In the genomic region with DNA sequence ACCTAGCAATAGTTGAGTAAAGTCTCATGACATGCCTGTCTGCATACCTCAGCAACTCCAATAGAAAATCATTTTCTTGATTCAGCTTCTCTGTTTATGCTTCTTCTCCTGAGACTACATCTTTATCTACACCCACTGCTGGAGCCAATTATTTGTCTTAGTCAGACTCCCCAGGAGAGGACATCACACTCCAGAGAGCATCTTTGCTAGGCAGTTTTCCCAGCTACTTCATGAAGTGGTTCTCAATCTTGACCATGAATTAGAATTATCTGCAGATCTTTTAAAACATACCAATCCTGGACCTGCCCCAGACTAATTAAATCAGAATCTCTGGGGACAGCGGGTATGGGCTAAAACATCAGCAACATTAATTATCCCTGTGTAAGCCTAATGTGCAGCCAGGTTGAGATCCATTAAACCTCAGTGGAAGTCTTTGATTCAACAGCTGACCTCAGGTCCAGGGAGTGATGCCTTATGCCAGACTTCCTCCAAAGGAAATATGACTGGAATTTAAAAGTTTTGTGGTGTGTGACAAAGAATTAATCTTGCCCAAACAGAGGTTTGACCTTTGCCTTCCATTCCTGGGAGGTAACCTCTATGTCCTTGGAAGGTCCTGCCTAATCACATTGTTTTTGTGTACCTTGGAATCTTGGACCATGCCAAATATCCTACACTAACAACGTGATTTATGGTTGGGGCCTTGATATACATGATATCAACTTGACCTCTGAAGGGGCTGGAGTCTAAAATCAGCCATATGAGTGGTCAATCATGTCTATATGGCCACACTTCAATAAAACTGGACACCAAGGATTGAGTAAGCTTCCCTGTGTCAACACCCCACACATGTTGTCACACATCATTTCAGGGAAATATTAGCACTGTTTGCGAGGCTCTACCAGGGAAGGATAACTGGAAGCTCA, we compare ENCODE assay signal across 19 cellular contexts.
DNase-seq lines count a peak whose midpoint lies in the region; ATAC-seq, FAIRE-seq and TF ChIP-seq lines count a peak whose summit lies in the region.
"Had no signal": no experiment of that assay in that cellular context is flagged by ENCODE, and none has a peak within 500 bp of the region (broad histone marks: within the 10 kb centered on the region; RNA-seq: fewer than 3 reads in every experiment).

No MANE protein-coding gene starts in this region.

- H3K27me3 Mint-ChIP-seq in CD4-positive, alpha-beta T cell = no peaks in the 10 kb centered on the region
- H3K27me3 Mint-ChIP-seq: IgD-negative memory B cell; naive B cell; stimulated activated naive CD8-positive, alpha-beta T cell treated with anti-CD3 and anti-CD28 coated beads, Interleukin-15, Interleukin-2, amounts not matched to agents 100 ng/mL and 50 ng/mL, for 24 hours had no signal

- no peak overlapping the region for H3K4me3 Mint-ChIP-seq in CD4-positive, alpha-beta T cell
- H3K4me3 Mint-ChIP-seq: activated CD8-positive, alpha-beta T cell treated with anti-CD3 and anti-CD28 coated beads, Interleukin-2, amount 10 ng/mL, durations not matched to agents 7 days and 5 days; IgD-negative memory B cell; naive B cell; stimulated activated naive CD8-positive, alpha-beta T cell treated with anti-CD3 and anti-CD28 coated beads, Interleukin-15, Interleukin-2, amounts not matched to agents 100 ng/mL and 50 ng/mL, for 24 hours had no signal

- H3K9me3 ChIP-seq in body of pancreas (no peaks in the 10 kb centered on the region), upper lobe of right lung (no peaks in the 10 kb centered on the region), prostate gland (no peaks in the 10 kb centered on the region)
- H3K9me3 ChIP-seq in CD4-positive, alpha-beta T cell (ENCODE audit: control insufficient read depth, low read length) = no peaks in the 10 kb centered on the region
- H3K9me3 ChIP-seq: esophagus muscularis mucosa had no signal

- H3K9me3 Mint-ChIP-seq in CD4-positive, alpha-beta T cell = no peaks in the 10 kb centered on the region
- H3K9me3 Mint-ChIP-seq: IgD-negative memory B cell; naive B cell; stimulated activated naive CD8-positive, alpha-beta T cell treated with anti-CD3 and anti-CD28 coated beads, Interleukin-15, Interleukin-2, amounts not matched to agents 100 ng/mL and 50 ng/mL, for 24 hours had no signal

- H3K27ac ChIP-seq in body of pancreas (peak overlapping the region in 1 of 4 donors; percentile 31), upper lobe of right lung (no peak overlapping the region), prostate gland (no peak overlapping the region)
- no peak overlapping the region for H3K27ac ChIP-seq in CD4-positive, alpha-beta T cell (ENCODE audit: low read depth, low read length)
- H3K27ac ChIP-seq: esophagus muscularis mucosa had no signal

- CTCF ChIA-PET in CD4-positive, alpha-beta T cell (lab: Charles Lee) = no interaction called here

- DNase-seq in AG09319 (ENCODE audit: extremely low read depth, low read depth) = peak; percentile 49
- peak; percentile 32 for DNase-seq in HTR-8/SVneo (ENCODE audit: insufficient read length, low spot score)
- DNase-seq in body of pancreas = no peak
- peak; percentile 86 for DNase-seq in kidney tubule cell (ENCODE audit: low spot score)
- no peak for DNase-seq in CD4-positive, alpha-beta T cell
- DNase-seq in dedifferentiated amniotic fluid mesenchymal stem cell (ENCODE audit: extremely low spot score) = no peak
- no peak for DNase-seq in upper lobe of right lung
- no peak for DNase-seq in prostate gland (ENCODE audit: low spot score)
- DNase-seq: activated CD8-positive, alpha-beta T cell treated with anti-CD3 and anti-CD28 coated beads, Interleukin-2, amount 10 ng/mL, durations not matched to agents 7 days and 5 days; activated effector memory CD4-positive, alpha-beta T cell treated with anti-CD3 and anti-CD28 coated beads, Interleukin-2, amount 50 U/mL, for 16 hours; naive B cell; NCI-H1417 treated with DMSO at 0.1 percent for 48 hours; NCI-H510A treated with DMSO at 0.1 percent for 48 hours; retina had no signal

- peaks cover 15% of the 10 kb centered on the region for H3K4me1 ChIP-seq in body of pancreas
- H3K4me1 ChIP-seq in upper lobe of right lung = no peaks in the 10 kb centered on the region
- H3K4me1 ChIP-seq in prostate gland (replicated peaks) = no peaks in the 10 kb centered on the region

- H3K36me3 ChIP-seq in body of pancreas (replicated peaks in 1 of 2; ENCODE audit: insufficient read depth in 1 of 2, low read depth in 2 of 2) = no peaks in the 10 kb centered on the region
- no peaks in the 10 kb centered on the region for H3K36me3 ChIP-seq in upper lobe of right lung
- no peaks in the 10 kb centered on the region for H3K36me3 ChIP-seq in prostate gland
- H3K36me3 ChIP-seq: esophagus muscularis mucosa had no signal

- H3K4me1 Mint-ChIP-seq in CD4-positive, alpha-beta T cell (ENCODE audit: low read depth) = no peaks in the 10 kb centered on the region
- H3K4me1 Mint-ChIP-seq: IgD-negative memory B cell, naive B cell had no signal

- H3K4me3 ChIP-seq in body of pancreas (no peak overlapping the region), upper lobe of right lung (no peak overlapping the region), prostate gland (no peak overlapping the region)
- H3K4me3 ChIP-seq: esophagus muscularis mucosa had no signal

- 22 to 33% methylated on average over 3 of the region's 3 CpGs for WGBS in body of pancreas, 2 donors
- WGBS in prostate gland = 90% methylated on average over 3 of the region's 3 CpGs

- intact Hi-C loops in body of pancreas (cut with DNase I) (no loop called here), upper lobe of right lung (cut with DNase I) (no loop called here), prostate gland (cut with DNase I) (no loop called here)
- intact Hi-C loops in CD4-positive, alpha-beta T cell (cut with DNase I, micrococcal nuclease) = no loop called here

- no peaks in the 10 kb centered on the region for H3K27me3 ChIP-seq in body of pancreas
- H3K27me3 ChIP-seq in CD4-positive, alpha-beta T cell (ENCODE audit: control insufficient read depth, insufficient read depth, low read length) = no peaks in the 10 kb centered on the region
- H3K27me3 ChIP-seq in upper lobe of right lung = no peaks in the 10 kb centered on the region
- no peaks in the 10 kb centered on the region for H3K27me3 ChIP-seq in prostate gland (replicated peaks; ENCODE audit: insufficient read depth)
- H3K27me3 ChIP-seq: esophagus muscularis mucosa had no signal

- POLR2A ChIA-PET in CD4-positive, alpha-beta T cell (lab: Charles Lee) = no interaction called here

- peak; percentile 67 for ATAC-seq in body of pancreas
- no peak for ATAC-seq in CD4-positive, alpha-beta T cell (ENCODE audit: poor library complexity)
- ATAC-seq in upper lobe of right lung = no peak
- ATAC-seq: activated CD8-positive, alpha-beta T cell treated with anti-CD3 and anti-CD28 coated beads, Interleukin-2, amount 10 ng/mL, durations not matched to agents 7 days and 5 days had no signal

- peak; percentile 64 for FAIRE-seq in HTR-8/SVneo (lab: Jason Lieb, UNC)
- FAIRE-seq: islet of Langerhans, TTC549 had no signal

- no peak for TF ChIP-seq CTCF in AG09319 (IDR thresholded peaks at IDR 0.05; ENCODE audit: low read depth, low read length)
- TF ChIP-seq CTCF in body of pancreas (IDR thresholded peaks at IDR 0.05) = no peak
- no peak for TF ChIP-seq CTCF in CD4-positive, alpha-beta T cell (IDR thresholded peaks at IDR 0.05)
- no peak for TF ChIP-seq CTCF in upper lobe of right lung (IDR thresholded peaks at IDR 0.05)
- no peak for TF ChIP-seq CTCF in prostate gland (IDR thresholded peaks at IDR 0.05)

- H3K36me3 Mint-ChIP-seq in CD4-positive, alpha-beta T cell (ENCODE audit: low read depth) = no peaks in the 10 kb centered on the region
- H3K36me3 Mint-ChIP-seq: IgD-negative memory B cell, naive B cell had no signal

- TF ChIP-seq POLR2A in body of pancreas (IDR thresholded peaks at IDR 0.05) = no peak
- no peak for TF ChIP-seq POLR2A in prostate gland (IDR thresholded peaks at IDR 0.05)

- H3K27ac Mint-ChIP-seq in CD4-positive, alpha-beta T cell = no peak overlapping the region
- H3K27ac Mint-ChIP-seq: activated CD8-positive, alpha-beta T cell treated with anti-CD3 and anti-CD28 coated beads, Interleukin-2, amount 10 ng/mL, durations not matched to agents 7 days and 5 days; IgD-negative memory B cell; naive B cell; stimulated activated naive CD8-positive, alpha-beta T cell treated with anti-CD3 and anti-CD28 coated beads, Interleukin-15, Interleukin-2, amounts not matched to agents 100 ng/mL and 50 ng/mL, for 24 hours had no signal

Comparison
In these comparisons a context has a peak if more than half of its experiments do, and no peak if none do; other contexts are left out.
1. DNase-seq: peak in AG09319 (single experiment), HTR-8/SVneo (single experiment) and kidney tubule cell (single experiment); none in body of pancreas (0 of 4), CD4-positive, alpha-beta T cell (0 of 10), dedifferentiated amniotic fluid mesenchymal stem cell (single experiment), upper lobe of right lung (single experiment) and prostate gland (single experiment).